9 cellular contexts compared by ENCODE assay signal in the genomic region with DNA sequence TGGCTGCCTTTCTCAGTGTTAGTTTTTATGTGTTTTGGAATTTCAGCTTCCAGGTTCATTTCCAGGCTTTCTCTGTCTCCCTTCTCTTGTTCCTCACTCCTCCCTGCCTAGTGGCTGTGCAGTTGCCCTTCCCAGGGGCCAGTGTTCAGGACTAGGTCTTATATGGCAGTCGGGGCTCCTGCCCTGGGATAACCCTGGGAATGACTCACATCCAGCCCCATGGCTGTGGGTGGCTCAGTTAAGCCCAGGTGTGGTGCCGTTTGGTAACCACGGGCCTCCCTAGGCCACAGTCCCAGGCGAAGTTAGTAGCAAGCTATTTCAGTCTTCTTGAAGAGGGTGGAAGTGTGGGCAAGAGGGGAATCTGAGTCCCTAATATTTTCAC. TPM values are rescaled to one million over a fixed set of nuclear protein-coding genes. Genes with fewer than 3 reads are reported as not detected.
DNase-seq lines count a peak whose midpoint lies in the region; ATAC-seq and TF ChIP-seq lines count a peak whose summit lies in the region.
"Had no signal": no experiment of that assay in that cellular context is flagged by ENCODE, and none has a peak within 500 bp of the region (broad histone marks: within the 10 kb centered on the region; RNA-seq: fewer than 3 reads in every experiment).

No MANE protein-coding gene starts in this region.

- no peaks in the 10 kb centered on the region for H3K9me3 Mint-ChIP-seq in activated naive CD4-positive, alpha-beta T cell treated with anti-CD3 and anti-CD28 coated beads, Interleukin-2, amount 50 U/mL, for 24 hours
- no peaks in the 10 kb centered on the region for H3K9me3 Mint-ChIP-seq in activated naive CD4-positive, alpha-beta T cell treated with anti-CD3 and anti-CD28 coated beads, Interleukin-2, amount 10 ng/mL, durations not matched to agents 7 days and 5 days

- no peaks in the 10 kb centered on the region for H3K27me3 Mint-ChIP-seq in activated naive CD4-positive, alpha-beta T cell treated with anti-CD3 and anti-CD28 coated beads, Interleukin-2, amount 50 U/mL, for 24 hours
- H3K27me3 Mint-ChIP-seq in activated naive CD4-positive, alpha-beta T cell treated with anti-CD3 and anti-CD28 coated beads, Interleukin-2, amount 10 ng/mL, durations not matched to agents 7 days and 5 days = no peaks in the 10 kb centered on the region

- CTCF ChIA-PET in activated naive CD4-positive, alpha-beta T cell treated with anti-CD3 and anti-CD28 coated beads, Interleukin-2, amount 10 ng/mL, durations not matched to agents 7 days and 5 days (lab: Charles Lee) = interaction anchor here (0.6 to 11.2 kb wide), 11 partner anchors 11 to 253 kb away, joined by 3 to 174 read pairs (median 5); a partner anchor contains a TSS

- H3K4me3 Mint-ChIP-seq in activated naive CD4-positive, alpha-beta T cell treated with anti-CD3 and anti-CD28 coated beads, Interleukin-2, amount 50 U/mL, for 24 hours = peak overlapping the region; percentile 61
- no peak overlapping the region for H3K4me3 Mint-ChIP-seq in activated naive CD4-positive, alpha-beta T cell treated with anti-CD3 and anti-CD28 coated beads, Interleukin-2, amount 10 ng/mL, durations not matched to agents 7 days and 5 days

- no peak for TF ChIP-seq POLR2A in testis (IDR thresholded peaks at IDR 0.05)

- peak overlapping the region; percentile 81 for H3K27ac Mint-ChIP-seq in activated naive CD4-positive, alpha-beta T cell treated with anti-CD3 and anti-CD28 coated beads, Interleukin-2, amount 50 U/mL, for 24 hours
- H3K27ac Mint-ChIP-seq in activated naive CD4-positive, alpha-beta T cell treated with anti-CD3 and anti-CD28 coated beads, Interleukin-2, amount 10 ng/mL, durations not matched to agents 7 days and 5 days = no peak overlapping the region

- TF ChIP-seq CTCF in foreskin keratinocyte (conservative IDR thresholded peaks at IDR 0.05) = no peak
- no peak for TF ChIP-seq CTCF in testis (IDR thresholded peaks at IDR 0.05)

- intact Hi-C loops in testis (cut with DNase I; ENCODE audit: low total_unique reads) = loop anchor here (5.0 kb wide), 1 partner anchor 55 kb away; a partner anchor contains a TSS

- peaks cover 11% of the 10 kb centered on the region for H3K36me3 Mint-ChIP-seq in activated naive CD4-positive, alpha-beta T cell treated with anti-CD3 and anti-CD28 coated beads, Interleukin-2, amount 50 U/mL, for 24 hours
- H3K36me3 Mint-ChIP-seq in activated naive CD4-positive, alpha-beta T cell treated with anti-CD3 and anti-CD28 coated beads, Interleukin-2, amount 10 ng/mL, durations not matched to agents 7 days and 5 days = peaks cover 36% of the 10 kb centered on the region

- no peak for DNase-seq in activated naive CD4-positive, alpha-beta T cell treated with anti-CD3 and anti-CD28 coated beads, Interleukin-2, amount 10 ng/mL, durations not matched to agents 7 days and 5 days
- peak; percentile 40 to 54 for DNase-seq in SJCRH30
- peak; percentile 32 to 63 for DNase-seq in foreskin keratinocyte
- no peak for DNase-seq in testis

- ATAC-seq in foreskin keratinocyte = peak; percentile 68
- no peak for ATAC-seq in GM18873 (IDR thresholded peaks at IDR 0.05; ENCODE audit: low FRiP score, unreplicated experiment)
- no peak for ATAC-seq in GM19023 (IDR thresholded peaks at IDR 0.05; ENCODE audit: unreplicated experiment)

- no peaks in the 10 kb centered on the region for H3K9me3 ChIP-seq in SJCRH30 (replicated peaks)
- H3K9me3 ChIP-seq in thymus (ENCODE audit: control insufficient read depth) = no peaks in the 10 kb centered on the region
- H3K9me3 ChIP-seq in testis = no peaks in the 10 kb centered on the region

- peaks cover 22% of the 10 kb centered on the region for H3K4me1 ChIP-seq in SJCRH30
- H3K4me1 ChIP-seq in foreskin keratinocyte = peaks cover 37% of the 10 kb centered on the region
- peaks cover 37% of the 10 kb centered on the region for H3K4me1 ChIP-seq in thymus (ENCODE audit: control insufficient read depth, insufficient read depth, low read length)
- peaks cover 12% of the 10 kb centered on the region for H3K4me1 ChIP-seq in testis

- H3K36me3 ChIP-seq in SJCRH30 (no peaks in the 10 kb centered on the region), thymus (ENCODE audit: control insufficient read depth, insufficient read depth) (peaks cover 7% of the 10 kb centered on the region), testis (ENCODE audit: low read depth, missing control alignments) (no peaks in the 10 kb centered on the region)

- H3K4me3 ChIP-seq in SJCRH30 = no peak overlapping the region
- H3K4me3 ChIP-seq in thymus (ENCODE audit: low read length) = no peak overlapping the region
- no peak overlapping the region for H3K4me3 ChIP-seq in testis
- H3K4me3 ChIP-seq: lung had no signal

- H3K27me3 ChIP-seq in SJCRH30 (no peaks in the 10 kb centered on the region), foreskin keratinocyte (no peaks in the 10 kb centered on the region), thymus (ENCODE audit: control insufficient read depth, insufficient read depth) (no peaks in the 10 kb centered on the region), testis (no peaks in the 10 kb centered on the region)

- 42% methylated on average over 4 of the region's 4 CpGs for WGBS in thymus
- WGBS in testis, 2 donors = 74 to 80% methylated on average over 3 to 4 of the region's 4 CpGs

- H3K27ac ChIP-seq in SJCRH30 (no peak overlapping the region), foreskin keratinocyte (peak overlapping the region; percentile 46), thymus (ENCODE audit: low read depth) (peak overlapping the region; percentile 61), testis (no peak overlapping the region)

- H3K4me1 Mint-ChIP-seq in activated naive CD4-positive, alpha-beta T cell treated with anti-CD3 and anti-CD28 coated beads, Interleukin-2, amount 50 U/mL, for 24 hours = peaks cover 83% of the 10 kb centered on the region
- peaks cover 75% of the 10 kb centered on the region for H3K4me1 Mint-ChIP-seq in activated naive CD4-positive, alpha-beta T cell treated with anti-CD3 and anti-CD28 coated beads, Interleukin-2, amount 10 ng/mL, durations not matched to agents 7 days and 5 days

RNA-seq across cellular contexts. Expression of a gene that starts 57.4 kb away (rescaled TPM):
- total RNA-seq in SJCRH30 (2014; rRNA removed; shearing (Covaris generic)) = 73.2 and 80.9 TPM in 2 replicates
- total RNA-seq in foreskin keratinocyte = 211 and 243 TPM in 2 replicates
- 138 and 147 TPM in 2 replicates for polyA plus RNA-seq in foreskin keratinocyte
- 65.9 TPM for polyA plus RNA-seq in thymus
- 10 to 100 TPM; 94.6 to 97.6 TPM for total RNA-seq in testis
- 33.8 TPM for polyA plus RNA-seq in testis (ENCODE audit: insufficient read depth, low read depth, low replicate concordance)

Comparison
In these comparisons a context has a peak if more than half of its experiments do, and no peak if none do; other contexts are left out.
1. DNase-seq: peak in SJCRH30 (2 of 2) and foreskin keratinocyte (2 of 2); none in activated naive CD4-positive, alpha-beta T cell treated with anti-CD3 and anti-CD28 coated beads, Interleukin-2, amount 10 ng/mL, durations not matched to agents 7 days and 5 days (single experiment) and testis (single experiment).
2. H3K27ac ChIP-seq: peak in foreskin keratinocyte (single experiment) and thymus (single experiment); none in SJCRH30 (single experiment) and testis (0 of 2).